In genomic region chr22:36753120-36753802, GRCh38 we compare ENCODE assay signal across 31 cellular contexts. TPM values are rescaled to one million over a fixed set of nuclear protein-coding genes. Genes with fewer than 3 reads are reported as not detected.
A peak's percentile ranks its signal among the peaks of the same experiment; 100 is the strongest.
DNase-seq lines count a peak whose midpoint lies in the region; ATAC-seq, FAIRE-seq and TF ChIP-seq lines count a peak whose summit lies in the region.
"Had no signal": no experiment of that assay in that cellular context is flagged by ENCODE, and none has a peak within 500 bp of the region (broad histone marks: within the 10 kb centered on the region; RNA-seq: fewer than 3 reads in every experiment).

No MANE protein-coding gene starts in this region.

- no peak for ATAC-seq in A549
- no peak for ATAC-seq in stimulated activated effector memory CD8-positive, alpha-beta T cell treated with anti-CD3 and anti-CD28 coated beads, Interleukin-12 subunit alpha, Interleukin-12 subunit beta, amount 100 ng/mL, for 72 hours
- no peak for ATAC-seq in stimulated activated memory B cell treated with anti-CD40 and anti-IgM and Interleukin-4, amounts not matched to agents 10 μg/mL and 1 μg/mL and 100 μg/mL, for 72 hours
- ATAC-seq: activated T-cell treated with anti-CD3 and anti-CD28 coated beads, Interleukin-2, amount 50 U/mL, for 4 hours; effector memory CD8-positive, alpha-beta T cell had no signal

- CTCF ChIA-PET in A549 (lab: Yijun Ruan, JAX): interaction anchor here (0.7 to 1.4 kb wide), 3 partner anchors 22 to 207 kb away, joined by 3 to 4 read pairs (median 4); no protein-coding TSS in a partner anchor

- WGBS in A549 (ENCODE audit: missing lambda C conversion rate): 4% methylated on average over 4 of the region's 4 CpGs

- no peak for TF ChIP-seq EP300 in A549 (IDR thresholded peaks at IDR 0.05)

- H3K4me3 Mint-ChIP-seq in chondrocyte (ENCODE audit: unreplicated experiment): no peak overlapping the region
- no peak overlapping the region for H3K4me3 Mint-ChIP-seq in stimulated activated effector memory CD8-positive, alpha-beta T cell treated with anti-CD3 and anti-CD28 coated beads, Interleukin-12 subunit alpha, Interleukin-12 subunit beta, amount 100 ng/mL, for 72 hours
- H3K4me3 Mint-ChIP-seq in stimulated activated memory B cell treated with anti-CD40 and anti-IgM and Interleukin-4, amounts not matched to agents 10 μg/mL and 1 μg/mL and 100 μg/mL, for 72 hours: no peak overlapping the region
- H3K4me3 Mint-ChIP-seq: activated naive CD4-positive, alpha-beta T cell treated with anti-CD3 and anti-CD28 coated beads for 36 hours; activated T-cell treated with anti-CD3 and anti-CD28 coated beads, Interleukin-2, amount 50 U/mL, for 4 hours; effector memory CD8-positive, alpha-beta T cell had no signal

- POLR2A ChIA-PET in A549 (lab: Yijun Ruan, JAX): interaction anchor here (0.6 kb wide), 1 partner anchor 23 kb away, joined by 3 read pairs; the partner anchor contains the start of gene IFT27

- no peak for TF ChIP-seq CTCF in A549 (IDR thresholded peaks at IDR 0.05)
- no peak for TF ChIP-seq CTCF in chondrocyte (IDR thresholded peaks at IDR 0.05)

- TF ChIP-seq RAD21 in A549 (conservative IDR thresholded peaks at IDR 0.05 in 1 of 2, IDR thresholded peaks at IDR 0.05 in 1 of 2): no peak

- no peaks in the 10 kb centered on the region for H3K9me3 ChIP-seq in A549
- H3K9me3 ChIP-seq: BLaER1, left ventricle myocardium inferior, Peyer's patch, spleen, vagina had no signal

- no peaks in the 10 kb centered on the region for H3K9me3 Mint-ChIP-seq in chondrocyte (ENCODE audit: low read depth)
- H3K9me3 Mint-ChIP-seq in stimulated activated effector memory CD8-positive, alpha-beta T cell treated with anti-CD3 and anti-CD28 coated beads, Interleukin-12 subunit alpha, Interleukin-12 subunit beta, amount 100 ng/mL, for 72 hours: no peaks in the 10 kb centered on the region
- H3K9me3 Mint-ChIP-seq in stimulated activated memory B cell treated with anti-CD40 and anti-IgM and Interleukin-4, amounts not matched to agents 10 μg/mL and 1 μg/mL and 100 μg/mL, for 72 hours: no peaks in the 10 kb centered on the region
- H3K9me3 Mint-ChIP-seq: activated naive CD4-positive, alpha-beta T cell treated with anti-CD3 and anti-CD28 coated beads for 36 hours; activated T-cell treated with anti-CD3 and anti-CD28 coated beads, Interleukin-2, amount 50 U/mL, for 4 hours; effector memory CD8-positive, alpha-beta T cell had no signal

- H3K4me2 ChIP-seq in A549: no peak overlapping the region
- H3K4me2 ChIP-seq: BLaER1 had no signal

- H3K27me3 Mint-ChIP-seq in chondrocyte (ENCODE audit: low read depth): peaks cover 32% of the 10 kb centered on the region
- peaks cover 52% of the 10 kb centered on the region for H3K27me3 Mint-ChIP-seq in stimulated activated memory B cell treated with anti-CD40 and anti-IgM and Interleukin-4, amounts not matched to agents 10 μg/mL and 1 μg/mL and 100 μg/mL, for 72 hours

- FAIRE-seq in A549 (lab: Jason Lieb, UNC): no peak
- FAIRE-seq: D721Med had no signal

- H3K27ac Mint-ChIP-seq in chondrocyte (ENCODE audit: unreplicated experiment): no peak overlapping the region
- no peak overlapping the region for H3K27ac Mint-ChIP-seq in stimulated activated effector memory CD8-positive, alpha-beta T cell treated with anti-CD3 and anti-CD28 coated beads, Interleukin-12 subunit alpha, Interleukin-12 subunit beta, amount 100 ng/mL, for 72 hours
- no peak overlapping the region for H3K27ac Mint-ChIP-seq in stimulated activated memory B cell treated with anti-CD40 and anti-IgM and Interleukin-4, amounts not matched to agents 10 μg/mL and 1 μg/mL and 100 μg/mL, for 72 hours
- H3K27ac Mint-ChIP-seq: activated naive CD4-positive, alpha-beta T cell treated with anti-CD3 and anti-CD28 coated beads for 36 hours; effector memory CD8-positive, alpha-beta T cell had no signal

- no peak overlapping the region for H3K4me3 ChIP-seq in A549
- H3K4me3 ChIP-seq: BLaER1, left ventricle myocardium inferior, Peyer's patch, SK-N-MC, spleen, vagina had no signal

- no peaks in the 10 kb centered on the region for H3K4me1 ChIP-seq in A549
- H3K4me1 ChIP-seq: left ventricle myocardium inferior, Peyer's patch, vagina had no signal

- no peak overlapping the region for H3K27ac ChIP-seq in A549
- H3K27ac ChIP-seq: BLaER1, left ventricle myocardium inferior, SK-N-MC, spleen, vagina had no signal

- no peak for TF ChIP-seq POLR2A in A549 (IDR thresholded peaks at IDR 0.05; ENCODE audit: low read length)

- no peaks in the 10 kb centered on the region for H3K4me1 Mint-ChIP-seq in chondrocyte (ENCODE audit: low read depth)
- H3K4me1 Mint-ChIP-seq in stimulated activated effector memory CD8-positive, alpha-beta T cell treated with anti-CD3 and anti-CD28 coated beads, Interleukin-12 subunit alpha, Interleukin-12 subunit beta, amount 100 ng/mL, for 72 hours: peaks cover 6% of the 10 kb centered on the region
- H3K4me1 Mint-ChIP-seq in stimulated activated memory B cell treated with anti-CD40 and anti-IgM and Interleukin-4, amounts not matched to agents 10 μg/mL and 1 μg/mL and 100 μg/mL, for 72 hours: peaks cover 7% of the 10 kb centered on the region

- H3K36me3 Mint-ChIP-seq in chondrocyte (ENCODE audit: low read depth): no peaks in the 10 kb centered on the region
- H3K36me3 Mint-ChIP-seq in stimulated activated effector memory CD8-positive, alpha-beta T cell treated with anti-CD3 and anti-CD28 coated beads, Interleukin-12 subunit alpha, Interleukin-12 subunit beta, amount 100 ng/mL, for 72 hours: no peaks in the 10 kb centered on the region
- no peaks in the 10 kb centered on the region for H3K36me3 Mint-ChIP-seq in stimulated activated memory B cell treated with anti-CD40 and anti-IgM and Interleukin-4, amounts not matched to agents 10 μg/mL and 1 μg/mL and 100 μg/mL, for 72 hours

- DNase-seq in A549 (ENCODE audit: low read depth in 1 of 2, low spot score in 1 of 2) (no peak), NCI-H226 (peak; percentile 9), chondrocyte (ENCODE audit: low spot score) (peak; percentile 20), left kidney (ENCODE audit: low read depth, low spot score) (peak; percentile 75), HPDE6-E6E7 (ENCODE audit: extremely low spot score) (no peak)
- DNase-seq in activated CD4-positive, CD25-positive, alpha-beta regulatory T cell (lab: John Stamatoyannopoulos, UW): no peak
- DNase-seq in stimulated activated effector memory CD8-positive, alpha-beta T cell treated with anti-CD3 and anti-CD28 coated beads, Interleukin-12 subunit alpha, Interleukin-12 subunit beta, amount 100 ng/mL, for 72 hours (ENCODE audit: low spot score in 2 of 2): no peak
- DNase-seq: activated CD4-positive, alpha-beta T cell treated with anti-CD3 and anti-CD28 coated beads for 1 hour; activated CD8-positive, alpha-beta memory T cell treated with anti-CD3 and anti-CD28 coated beads for 24 hours; activated naive CD4-positive, alpha-beta T cell treated with anti-CD3 and anti-CD28 coated beads for 36 hours; activated T-cell treated with anti-CD3 and anti-CD28 coated beads, Interleukin-2, amount 50 U/mL, for 4 hours; anterior cingulate cortex; effector memory CD8-positive, alpha-beta T cell; KG1; left ventricle myocardium inferior; NCI-H1048; NCI-H1930; NCI-H345; spleen; stimulated activated CD4-positive, alpha-beta T cell treated with anti-CD3 and anti-CD28 coated beads, Interleukin-4, amount 100 ng/mL, for 24 hours; T1000 had no signal

TF ChIP-seq in A549, 52 proteins besides CTCF, POLR2A, EP300 and RAD21:
- no peak for TF ChIP-seq NR3C1 (IDR thresholded peaks at IDR 0.05)
- no peak for TF ChIP-seq HEYL (CRISPR knock-in tag; IDR thresholded peaks at IDR 0.05)
- TF ChIP-seq EHMT2 (IDR thresholded peaks at IDR 0.05; ENCODE audit: low read depth): no peak
- no peak for TF ChIP-seq ESRRA (IDR thresholded peaks at IDR 0.05; ENCODE audit: borderline replicate concordance, low read length)
- peak; percentile 70 for TF ChIP-seq REST (IDR thresholded peaks at IDR 0.05)

RNA-seq across cellular contexts. Expression of gene IFT27, which starts 22.7 kb away (rescaled TPM):
- 24.6 and 26.4 TPM in 2 replicates for polyA plus RNA-seq in A549 (2011; rRNA removed)
- 21.7 and 24.8 TPM in 2 replicates for polyA plus RNA-seq in A549 (2012; cell fraction: cytosol; rRNA removed)
- polyA plus RNA-seq in A549 (2012; cell fraction: nucleus; rRNA removed): 25.5 and 33.5 TPM in 2 replicates
- polyA plus RNA-seq in A549 (2017; fragmentation: RNase III; extraction: RNeasy Plus Mini Kit Qiagen cat#74134 plus additional on column Dnase treatment): 17.5 to 17.6 TPM (median 17.5 TPM) in 3 replicates
- polyA minus RNA-seq in A549 (2011; rRNA and poly(A)+ RNA removed): 11.0 and 15.1 TPM in 2 replicates
- 23.0 to 31.4 TPM (median 24.4 TPM) in 3 replicates for total RNA-seq in chondrocyte

RNA-seq across cellular contexts. Expression of gene CACNG2, which starts 49.7 kb away (rescaled TPM):
- polyA plus RNA-seq in A549 (2011; rRNA removed): not detected in 2 replicates
- polyA plus RNA-seq in A549 (2012; cell fraction: cytosol; rRNA removed): not detected in 2 replicates
- not detected in 2 replicates for polyA plus RNA-seq in A549 (2012; cell fraction: nucleus; rRNA removed)
- not detected in 3 replicates for polyA plus RNA-seq in A549 (2017; fragmentation: RNase III; extraction: RNeasy Plus Mini Kit Qiagen cat#74134 plus additional on column Dnase treatment)
- 0.34 TPM in 1 of 2 replicates, not detected in the other for polyA minus RNA-seq in A549 (2011; rRNA and poly(A)+ RNA removed)
- total RNA-seq in chondrocyte: not detected in 3 replicates
- total RNA-seq: A673; activated naive CD4-positive, alpha-beta T cell treated with anti-CD3 and anti-CD28 coated beads for 36 hours; activated T-cell treated with anti-CD3 and anti-CD28 coated beads, Interleukin-2, amount 50 U/mL, for 4 hours; G401; glomerular endothelial cell; left ventricle myocardium inferior; mucosa of gallbladder; Peyer's patch; spleen; vagina had no signal
- polyA plus RNA-seq: spleen had no signal

Comparison
In these comparisons a context has a peak if more than half of its experiments do, and no peak if none do; other contexts are left out.
1. DNase-seq: peak in NCI-H226 (single experiment), chondrocyte (single experiment) and left kidney (single experiment); none in A549 (0 of 2), HPDE6-E6E7 (single experiment), activated CD4-positive, CD25-positive, alpha-beta regulatory T cell (0 of 4) and stimulated activated effector memory CD8-positive, alpha-beta T cell treated with anti-CD3 and anti-CD28 coated beads, Interleukin-12 subunit alpha, Interleukin-12 subunit beta, amount 100 ng/mL, for 72 hours (0 of 2).